In genomic region chr4:129043523-129043922, GRCh38 we compare ENCODE assay signal across 1 cellular context.
TF ChIP-seq lines count a peak whose summit lies in the region.

No MANE protein-coding gene starts in this region.

TF ChIP-seq in H1, 55 proteins besides CTCF, POLR2A, EP300 and RAD21 (continued from another document):
- no peak for TF ChIP-seq TBP (IDR thresholded peaks at IDR 0.05; ENCODE audit: low read depth, low read length)
- no peak for TF ChIP-seq BACH1 (IDR thresholded peaks at IDR 0.05; ENCODE audit: low read length)
- no peak for TF ChIP-seq BRCA1 (IDR thresholded peaks at IDR 0.05; ENCODE audit: low read depth, low read length)
